9 cellular contexts compared by ENCODE assay signal in genomic region chr2:181573140-181573736, GRCh38.
DNase-seq lines count a peak whose midpoint lies in the region; ATAC-seq and TF ChIP-seq lines count a peak whose summit lies in the region.
"Had no signal": no experiment of that assay in that cellular context is flagged by ENCODE, and none has a peak within 500 bp of the region (broad histone marks: within the 10 kb centered on the region; RNA-seq: fewer than 3 reads in every experiment).

No MANE protein-coding gene starts in this region.

- ATAC-seq in psoas muscle, result no peak
- no peak for ATAC-seq in activated CD8-positive, alpha-beta memory T cell treated with anti-CD3 and anti-CD28 coated beads, Interleukin-2, amount 10 ng/mL, durations not matched to agents 7 days and 5 days
- ATAC-seq in GM21423 (IDR thresholded peaks at IDR 0.05; ENCODE audit: unreplicated experiment), result no peak

- H3K4me1 Mint-ChIP-seq in activated CD8-positive, alpha-beta memory T cell treated with anti-CD3 and anti-CD28 coated beads, Interleukin-2, amount 10 ng/mL, durations not matched to agents 7 days and 5 days, result peaks cover 1% of the 10 kb centered on the region

- peak; percentile 14 for TF ChIP-seq CTCF in psoas muscle (IDR thresholded peaks at IDR 0.05)

- 30 to 40% (median 36%) methylated on average over 4 of the region's 4 CpGs for WGBS in psoas muscle, 3 donors

- CTCF ChIA-PET in activated CD8-positive, alpha-beta memory T cell treated with anti-CD3 and anti-CD28 coated beads, Interleukin-2, amount 10 ng/mL, durations not matched to agents 7 days and 5 days (lab: Charles Lee), result interaction anchor here (1.0 to 3.9 kb wide), 7 partner anchors 11 to 146 kb away, joined by 3 to 34 read pairs (median 4); no protein-coding TSS in a partner anchor

- no peaks in the 10 kb centered on the region for H3K36me3 ChIP-seq in psoas muscle (ENCODE audit: insufficient read depth in 1 of 2, low read depth in 1 of 2)

- H3K36me3 Mint-ChIP-seq in activated CD8-positive, alpha-beta memory T cell treated with anti-CD3 and anti-CD28 coated beads, Interleukin-2, amount 10 ng/mL, durations not matched to agents 7 days and 5 days, result no peaks in the 10 kb centered on the region

- peaks cover 12% of the 10 kb centered on the region for H3K27me3 Mint-ChIP-seq in activated CD8-positive, alpha-beta memory T cell treated with anti-CD3 and anti-CD28 coated beads, Interleukin-2, amount 10 ng/mL, durations not matched to agents 7 days and 5 days

- H3K9me3 ChIP-seq in psoas muscle, result no peaks in the 10 kb centered on the region
- H3K9me3 ChIP-seq: Caco-2 had no signal

- no peak overlapping the region for H3K4me3 Mint-ChIP-seq in activated CD8-positive, alpha-beta memory T cell treated with anti-CD3 and anti-CD28 coated beads, Interleukin-2, amount 10 ng/mL, durations not matched to agents 7 days and 5 days

- H3K4me1 ChIP-seq in psoas muscle, result no peaks in the 10 kb centered on the region
- H3K4me1 ChIP-seq: Caco-2 had no signal

- intact Hi-C loops in psoas muscle (cut with DNase I), result loop anchor here in 1 of 2 donors (10.0 kb wide), 1 partner anchor 142 kb away; no protein-coding TSS in a partner anchor

- peaks cover 0 to 2% (median 0%) of the 10 kb centered on the region in 3 donors for H3K27me3 ChIP-seq in psoas muscle (ENCODE audit: insufficient read depth in 3 of 3, low read length in 2 of 3)

- H3K27ac ChIP-seq in psoas muscle, result no peak overlapping the region

- no peak overlapping the region for H3K4me3 ChIP-seq in psoas muscle

- no peak overlapping the region for H3K27ac Mint-ChIP-seq in activated CD8-positive, alpha-beta memory T cell treated with anti-CD3 and anti-CD28 coated beads, Interleukin-2, amount 10 ng/mL, durations not matched to agents 7 days and 5 days

- H3K9me3 Mint-ChIP-seq in activated CD8-positive, alpha-beta memory T cell treated with anti-CD3 and anti-CD28 coated beads, Interleukin-2, amount 10 ng/mL, durations not matched to agents 7 days and 5 days (ENCODE audit: low read depth), result no peaks in the 10 kb centered on the region

- peak; percentile 90 for DNase-seq in NCI-H510A treated with DMSO at 0.1 percent for 48 hours (lab: John Stamatoyannopoulos, UW)
- no peak for DNase-seq in NCI-H510A (lab: John Stamatoyannopoulos, UW)
- DNase-seq in NCI-H2171 treated with DMSO at 0.1 percent for 48 hours (lab: John Stamatoyannopoulos, UW), result peak; percentile 76
- peak; percentile 21 to 49 for DNase-seq in dermis microvascular lymphatic vessel endothelial cell (ENCODE audit: low read depth in 2 of 2)
- DNase-seq in psoas muscle, result no peak
- no peak for DNase-seq in activated CD8-positive, alpha-beta memory T cell treated with anti-CD3 and anti-CD28 coated beads, Interleukin-2, amount 10 ng/mL, durations not matched to agents 7 days and 5 days
- no peak for DNase-seq in KG1 (lab: John Stamatoyannopoulos, UW)

Comparison
In these comparisons a context has a peak if more than half of its experiments do, and no peak if none do; other contexts are left out.
1. DNase-seq: peak in NCI-H510A treated with DMSO at 0.1 percent for 48 hours (single experiment), NCI-H2171 treated with DMSO at 0.1 percent for 48 hours (single experiment) and dermis microvascular lymphatic vessel endothelial cell (2 of 2); none in NCI-H510A (single experiment), psoas muscle (0 of 2), activated CD8-positive, alpha-beta memory T cell treated with anti-CD3 and anti-CD28 coated beads, Interleukin-2, amount 10 ng/mL, durations not matched to agents 7 days and 5 days (single experiment) and KG1 (single experiment).